Comparison of ENCODE assay signal across 1 cellular context in the genomic region with DNA sequence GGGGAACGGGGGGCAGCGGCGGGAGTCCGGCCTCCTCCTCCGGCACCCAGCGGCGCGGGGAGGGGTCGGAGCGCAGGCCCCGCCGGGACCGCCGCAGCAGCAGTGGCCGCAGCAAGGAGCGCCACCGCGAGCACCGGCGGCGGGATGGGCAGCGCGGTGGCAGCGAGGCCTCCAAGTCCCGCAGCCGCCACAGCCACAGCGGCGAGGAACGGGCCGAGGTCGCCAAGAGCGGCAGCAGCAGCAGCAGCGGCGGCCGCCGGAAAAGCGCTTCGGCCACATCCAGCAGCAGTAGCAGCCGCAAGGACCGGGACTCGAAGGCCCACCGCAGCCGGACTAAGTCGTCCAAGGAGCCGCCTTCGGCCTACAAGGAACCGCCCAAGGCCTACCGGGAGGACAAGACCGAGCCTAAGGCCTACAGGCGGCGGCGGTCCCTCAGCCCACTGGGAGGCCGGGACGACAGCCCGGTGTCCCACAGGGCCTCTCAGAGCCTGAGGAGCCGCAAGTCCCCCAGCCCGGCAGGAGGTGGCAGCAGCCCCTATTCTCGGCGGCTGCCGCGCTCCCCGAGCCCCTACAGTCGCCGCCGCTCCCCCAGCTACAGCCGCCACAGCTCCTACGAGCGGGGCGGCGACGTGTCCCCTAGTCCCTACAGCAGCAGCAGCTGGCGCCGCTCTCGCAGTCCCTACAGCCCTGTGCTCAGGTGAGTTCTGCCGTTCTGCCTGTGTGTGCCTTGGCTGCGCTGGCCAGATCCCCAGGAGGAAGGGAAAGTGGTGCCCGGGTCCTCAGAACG.
TF ChIP-seq lines count a peak whose summit lies in the region.

No MANE protein-coding gene starts in this region.

TF ChIP-seq in GM12878, 131 proteins besides CTCF, POLR2A, EP300 and RAD21 (continued from another document and continues in another):
- TF ChIP-seq, protein P1, sequence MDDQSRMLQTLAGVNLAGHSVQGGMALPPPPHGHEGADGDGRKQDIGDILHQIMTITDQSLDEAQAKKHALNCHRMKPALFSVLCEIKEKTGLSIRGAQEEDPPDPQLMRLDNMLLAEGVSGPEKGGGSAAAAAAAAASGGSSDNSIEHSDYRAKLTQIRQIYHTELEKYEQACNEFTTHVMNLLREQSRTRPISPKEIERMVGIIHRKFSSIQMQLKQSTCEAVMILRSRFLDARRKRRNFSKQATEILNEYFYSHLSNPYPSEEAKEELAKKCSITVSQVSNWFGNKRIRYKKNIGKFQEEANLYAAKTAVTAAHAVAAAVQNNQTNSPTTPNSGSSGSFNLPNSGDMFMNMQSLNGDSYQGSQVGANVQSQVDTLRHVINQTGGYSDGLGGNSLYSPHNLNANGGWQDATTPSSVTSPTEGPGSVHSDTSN (IDR thresholded peaks at IDR 0.05; ENCODE audit: insufficient replicate concordance, low read depth, low read length), result no peak
- TF ChIP-seq ZNF274 (IDR thresholded peaks at IDR 0.05; ENCODE audit: insufficient read depth, insufficient read length) (no peak), KLF5 (IDR thresholded peaks at IDR 0.05; ENCODE audit: partially characterized antibody) (no peak), RCOR1 (conservative IDR thresholded peaks at IDR 0.05; ENCODE audit: low read depth, low read length) (no peak), TBL1XR1 (IDR thresholded peaks at IDR 0.05; ENCODE audit: low read depth, low read length) (no peak), CBX5 (IDR thresholded peaks at IDR 0.05; ENCODE audit: low read depth) (peak; percentile 74; the same call in 1 of the 2 replicates), PAX5 (IDR thresholded peaks at IDR 0.05; ENCODE audit: borderline replicate concordance, low read depth, low read length) (no peak), SUZ12 (IDR thresholded peaks at IDR 0.05; ENCODE audit: unreplicated experiment) (no peak), MYB (IDR thresholded peaks at IDR 0.05; ENCODE audit: borderline replicate concordance, low read depth, low read length) (no peak), USF1 (IDR thresholded peaks at IDR 0.05; ENCODE audit: borderline replicate concordance, extremely low read length, insufficient read depth, low read depth, low read length) (no peak), BRCA1 (IDR thresholded peaks at IDR 0.05; ENCODE audit: low read depth, low read length) (no peak), CEBPZ (IDR thresholded peaks at IDR 0.05; ENCODE audit: low read depth, low read length) (no peak), NBN (IDR thresholded peaks at IDR 0.05) (peak; percentile 37; the same call in 1 of the 2 replicates), MTA2 (IDR thresholded peaks at IDR 0.05; ENCODE audit: low read depth) (no peak), EED (IDR thresholded peaks at IDR 0.05; ENCODE audit: low read depth) (no peak), YBX1 (IDR thresholded peaks at IDR 0.05) (no peak), YY1 (IDR thresholded peaks at IDR 0.05; ENCODE audit: low read depth, low read length) (0 out of 2 replicates have a peak, but pooled peaks have one; percentile 59), MAX (IDR thresholded peaks at IDR 0.05; ENCODE audit: low read depth, low read length) (no peak), WRNIP1 (IDR thresholded peaks at IDR 0.05; ENCODE audit: borderline replicate concordance, low read depth, low read length) (no peak), REST (IDR thresholded peaks at IDR 0.05; ENCODE audit: low read depth, low read length) (no peak), SMAD5 (IDR thresholded peaks at IDR 0.05; ENCODE audit: low read depth) (no peak), ZNF384 (IDR thresholded peaks at IDR 0.05; ENCODE audit: borderline replicate concordance, low read depth, low read length) (no peak), RELA (IDR thresholded peaks at IDR 0.05; ENCODE audit: borderline replicate concordance, partially characterized antibody) (no peak), CHD2 (IDR thresholded peaks at IDR 0.05; ENCODE audit: borderline replicate concordance, low read depth, low read length) (no peak), HDAC2 (IDR thresholded peaks at IDR 0.05) (no peak), GATAD2B (conservative IDR thresholded peaks at IDR 0.05; ENCODE audit: low read depth) (0 out of 2 replicates have a peak, but pooled peaks have one; percentile 38), IRF4 (IDR thresholded peaks at IDR 0.05; ENCODE audit: low read depth, low read length) (no peak)
- TF ChIP-seq, protein P2, sequence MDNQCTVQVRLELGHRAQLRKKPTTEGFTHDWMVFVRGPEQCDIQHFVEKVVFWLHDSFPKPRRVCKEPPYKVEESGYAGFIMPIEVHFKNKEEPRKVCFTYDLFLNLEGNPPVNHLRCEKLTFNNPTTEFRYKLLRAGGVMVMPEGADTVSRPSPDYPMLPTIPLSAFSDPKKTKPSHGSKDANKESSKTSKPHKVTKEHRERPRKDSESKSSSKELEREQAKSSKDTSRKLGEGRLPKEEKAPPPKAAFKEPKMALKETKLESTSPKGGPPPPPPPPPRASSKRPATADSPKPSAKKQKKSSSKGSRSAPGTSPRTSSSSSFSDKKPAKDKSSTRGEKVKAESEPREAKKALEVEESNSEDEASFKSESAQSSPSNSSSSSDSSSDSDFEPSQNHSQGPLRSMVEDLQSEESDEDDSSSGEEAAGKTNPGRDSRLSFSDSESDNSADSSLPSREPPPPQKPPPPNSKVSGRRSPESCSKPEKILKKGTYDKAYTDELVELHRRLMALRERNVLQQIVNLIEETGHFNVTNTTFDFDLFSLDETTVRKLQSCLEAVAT (IDR thresholded peaks at IDR 0.05), result peak; percentile 73; the same call in 1 of the 2 replicates
- TF ChIP-seq, protein P3, sequence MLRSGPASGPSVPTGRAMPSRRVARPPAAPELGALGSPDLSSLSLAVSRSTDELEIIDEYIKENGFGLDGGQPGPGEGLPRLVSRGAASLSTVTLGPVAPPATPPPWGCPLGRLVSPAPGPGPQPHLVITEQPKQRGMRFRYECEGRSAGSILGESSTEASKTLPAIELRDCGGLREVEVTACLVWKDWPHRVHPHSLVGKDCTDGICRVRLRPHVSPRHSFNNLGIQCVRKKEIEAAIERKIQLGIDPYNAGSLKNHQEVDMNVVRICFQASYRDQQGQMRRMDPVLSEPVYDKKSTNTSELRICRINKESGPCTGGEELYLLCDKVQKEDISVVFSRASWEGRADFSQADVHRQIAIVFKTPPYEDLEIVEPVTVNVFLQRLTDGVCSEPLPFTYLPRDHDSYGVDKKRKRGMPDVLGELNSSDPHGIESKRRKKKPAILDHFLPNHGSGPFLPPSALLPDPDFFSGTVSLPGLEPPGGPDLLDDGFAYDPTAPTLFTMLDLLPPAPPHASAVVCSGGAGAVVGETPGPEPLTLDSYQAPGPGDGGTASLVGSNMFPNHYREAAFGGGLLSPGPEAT (IDR thresholded peaks at IDR 0.05; ENCODE audit: low read depth), result no peak
- TF ChIP-seq, protein P4, sequence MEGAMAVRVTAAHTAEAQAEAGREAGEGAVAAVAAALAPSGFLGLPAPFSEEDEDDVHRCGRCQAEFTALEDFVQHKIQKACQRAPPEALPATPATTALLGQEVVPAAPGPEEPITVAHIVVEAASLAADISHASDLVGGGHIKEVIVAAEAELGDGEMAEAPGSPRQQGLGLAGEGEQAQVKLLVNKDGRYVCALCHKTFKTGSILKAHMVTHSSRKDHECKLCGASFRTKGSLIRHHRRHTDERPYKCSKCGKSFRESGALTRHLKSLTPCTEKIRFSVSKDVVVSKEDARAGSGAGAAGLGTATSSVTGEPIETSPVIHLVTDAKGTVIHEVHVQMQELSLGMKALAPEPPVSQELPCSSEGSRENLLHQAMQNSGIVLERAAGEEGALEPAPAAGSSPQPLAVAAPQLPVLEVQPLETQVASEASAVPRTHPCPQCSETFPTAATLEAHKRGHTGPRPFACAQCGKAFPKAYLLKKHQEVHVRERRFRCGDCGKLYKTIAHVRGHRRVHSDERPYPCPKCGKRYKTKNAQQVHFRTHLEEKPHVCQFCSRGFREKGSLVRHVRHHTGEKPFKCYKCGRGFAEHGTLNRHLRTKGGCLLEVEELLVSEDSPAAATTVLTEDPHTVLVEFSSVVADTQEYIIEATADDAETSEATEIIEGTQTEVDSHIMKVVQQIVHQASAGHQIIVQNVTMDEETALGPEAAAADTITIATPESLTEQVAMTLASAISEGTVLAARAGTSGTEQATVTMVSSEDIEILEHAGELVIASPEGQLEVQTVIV (IDR thresholded peaks at IDR 0.05; ENCODE audit: borderline replicate concordance, partially characterized antibody), result no peak
- TF ChIP-seq, protein P5, sequence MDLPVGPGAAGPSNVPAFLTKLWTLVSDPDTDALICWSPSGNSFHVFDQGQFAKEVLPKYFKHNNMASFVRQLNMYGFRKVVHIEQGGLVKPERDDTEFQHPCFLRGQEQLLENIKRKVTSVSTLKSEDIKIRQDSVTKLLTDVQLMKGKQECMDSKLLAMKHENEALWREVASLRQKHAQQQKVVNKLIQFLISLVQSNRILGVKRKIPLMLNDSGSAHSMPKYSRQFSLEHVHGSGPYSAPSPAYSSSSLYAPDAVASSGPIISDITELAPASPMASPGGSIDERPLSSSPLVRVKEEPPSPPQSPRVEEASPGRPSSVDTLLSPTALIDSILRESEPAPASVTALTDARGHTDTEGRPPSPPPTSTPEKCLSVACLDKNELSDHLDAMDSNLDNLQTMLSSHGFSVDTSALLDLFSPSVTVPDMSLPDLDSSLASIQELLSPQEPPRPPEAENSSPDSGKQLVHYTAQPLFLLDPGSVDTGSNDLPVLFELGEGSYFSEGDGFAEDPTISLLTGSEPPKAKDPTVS (IDR thresholded peaks at IDR 0.05; ENCODE audit: low read depth, low read length), result no peak
- TF ChIP-seq, protein P6, sequence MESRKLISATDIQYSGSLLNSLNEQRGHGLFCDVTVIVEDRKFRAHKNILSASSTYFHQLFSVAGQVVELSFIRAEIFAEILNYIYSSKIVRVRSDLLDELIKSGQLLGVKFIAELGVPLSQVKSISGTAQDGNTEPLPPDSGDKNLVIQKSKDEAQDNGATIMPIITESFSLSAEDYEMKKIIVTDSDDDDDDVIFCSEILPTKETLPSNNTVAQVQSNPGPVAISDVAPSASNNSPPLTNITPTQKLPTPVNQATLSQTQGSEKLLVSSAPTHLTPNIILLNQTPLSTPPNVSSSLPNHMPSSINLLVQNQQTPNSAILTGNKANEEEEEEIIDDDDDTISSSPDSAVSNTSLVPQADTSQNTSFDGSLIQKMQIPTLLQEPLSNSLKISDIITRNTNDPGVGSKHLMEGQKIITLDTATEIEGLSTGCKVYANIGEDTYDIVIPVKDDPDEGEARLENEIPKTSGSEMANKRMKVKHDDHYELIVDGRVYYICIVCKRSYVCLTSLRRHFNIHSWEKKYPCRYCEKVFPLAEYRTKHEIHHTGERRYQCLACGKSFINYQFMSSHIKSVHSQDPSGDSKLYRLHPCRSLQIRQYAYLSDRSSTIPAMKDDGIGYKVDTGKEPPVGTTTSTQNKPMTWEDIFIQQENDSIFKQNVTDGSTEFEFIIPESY (IDR thresholded peaks at IDR 0.05), result no peak
